9 cellular contexts compared by ENCODE assay signal in the genomic region with DNA sequence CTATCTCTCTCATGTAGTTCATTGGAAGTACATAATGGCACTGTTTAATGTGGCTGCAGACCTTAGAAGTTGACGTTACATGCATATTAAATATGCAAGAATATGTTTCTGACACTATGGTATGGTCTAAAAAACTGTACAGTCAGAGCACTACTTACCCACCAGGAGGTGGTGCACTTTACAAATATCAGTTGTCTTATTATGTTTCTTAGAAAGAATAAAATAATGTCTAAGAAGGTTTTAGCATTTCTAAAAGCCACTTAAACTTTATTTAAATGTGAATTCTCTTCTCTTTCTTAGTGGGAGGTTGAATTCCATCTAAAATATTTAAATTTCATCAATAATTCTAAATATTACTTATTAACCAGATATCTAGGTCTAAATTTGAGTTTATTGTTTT. TPM values are rescaled to one million over a fixed set of nuclear protein-coding genes. Genes with fewer than 3 reads are reported as not detected.
DNase-seq lines count a peak whose midpoint lies in the region; ATAC-seq and TF ChIP-seq lines count a peak whose summit lies in the region.
"Had no signal": no experiment of that assay in that cellular context is flagged by ENCODE, and none has a peak within 500 bp of the region (broad histone marks: within the 10 kb centered on the region; RNA-seq: fewer than 3 reads in every experiment).

No MANE protein-coding gene starts in this region.

- DNase-seq in left ventricle myocardium inferior (no peak), left cardiac atrium (no peak), NCI-H69 (lab: John Stamatoyannopoulos, UW) (peak; percentile 32), fibroblast of gingiva (ENCODE audit: low read depth) (peak; percentile 22), inferior parietal cortex (ENCODE audit: extremely low spot score) (no peak)
- no peak for DNase-seq in effector memory CD8-positive, alpha-beta T cell
- DNase-seq: central memory CD4-positive, alpha-beta T cell had no signal

- no peak overlapping the region for H3K4me3 Mint-ChIP-seq in effector memory CD8-positive, alpha-beta T cell

- ATAC-seq in left cardiac atrium (no peak), GM18858 (IDR thresholded peaks at IDR 0.05; ENCODE audit: unreplicated experiment) (no peak), HG03175 (IDR thresholded peaks at IDR 0.05; ENCODE audit: unreplicated experiment) (no peak)
- no peak for ATAC-seq in effector memory CD8-positive, alpha-beta T cell (replicated peaks)

- peaks cover 50 to 84% of the 10 kb centered on the region in 2 donors for H3K27me3 Mint-ChIP-seq in effector memory CD8-positive, alpha-beta T cell

- H3K27ac ChIP-seq in left ventricle myocardium inferior (replicated peaks) = no peak overlapping the region

- H3K27me3 ChIP-seq in left ventricle myocardium inferior (ENCODE audit: low read depth) = peaks cover 91% of the 10 kb centered on the region

- H3K9me3 Mint-ChIP-seq in effector memory CD8-positive, alpha-beta T cell = no peaks in the 10 kb centered on the region

- H3K36me3 Mint-ChIP-seq in effector memory CD8-positive, alpha-beta T cell (ENCODE audit: insufficient read depth) = no peaks in the 10 kb centered on the region

- H3K4me1 ChIP-seq in left ventricle myocardium inferior = peaks cover 17% of the 10 kb centered on the region

- intact Hi-C loops in left ventricle myocardium inferior (cut with micrococcal nuclease) = no loop called here
- intact Hi-C loops in left cardiac atrium (cut with DNase I) = no loop called here

- H3K27ac Mint-ChIP-seq in effector memory CD8-positive, alpha-beta T cell = no peak overlapping the region

- H3K9me3 ChIP-seq in left ventricle myocardium inferior (replicated peaks) = no peaks in the 10 kb centered on the region

- no peak overlapping the region for H3K4me3 ChIP-seq in left ventricle myocardium inferior

- H3K4me1 Mint-ChIP-seq in effector memory CD8-positive, alpha-beta T cell (ENCODE audit: low read depth in 2 of 2) = peaks cover 9 to 12% of the 10 kb centered on the region in 2 donors

- TF ChIP-seq CTCF in left ventricle myocardium inferior (IDR thresholded peaks at IDR 0.05; ENCODE audit: borderline replicate concordance) = peak; percentile 44

- H3K36me3 ChIP-seq in left ventricle myocardium inferior = no peaks in the 10 kb centered on the region

RNA-seq across cellular contexts. Expression of a gene that starts 4.3 kb away (rescaled TPM):
- 0.16 TPM for total RNA-seq in left ventricle myocardium inferior
- under 1 TPM; 0.08 to 0.47 TPM for total RNA-seq in left cardiac atrium

Comparison
In these comparisons a context has a peak if more than half of its experiments do, and no peak if none do; other contexts are left out.
1. DNase-seq: peak in NCI-H69 (single experiment) and fibroblast of gingiva (single experiment); none in left ventricle myocardium inferior (single experiment), left cardiac atrium (single experiment), effector memory CD8-positive, alpha-beta T cell (0 of 3) and inferior parietal cortex (single experiment).